In genomic region chr13:95677564-95678386, GRCh38 we compare ENCODE assay signal across 8 cellular contexts. TPM values are rescaled to one million over a fixed set of nuclear protein-coding genes. Genes with fewer than 3 reads are reported as not detected.
DNase-seq lines count a peak whose midpoint lies in the region; ATAC-seq and TF ChIP-seq lines count a peak whose summit lies in the region.

No MANE protein-coding gene starts in this region.

- H3K4me1 ChIP-seq in prostate gland (replicated peaks) = no peaks in the 10 kb centered on the region

- H3K27me3 Mint-ChIP-seq in activated CD8-positive, alpha-beta T cell treated with anti-CD3 and anti-CD28 coated beads for 36 hours = no peaks in the 10 kb centered on the region
- H3K27me3 Mint-ChIP-seq in glutamatergic neuron (ENCODE audit: unreplicated experiment) = peaks cover 2% of the 10 kb centered on the region

- no peaks in the 10 kb centered on the region for H3K27me3 ChIP-seq in prostate gland (replicated peaks; ENCODE audit: insufficient read depth)

- H3K27ac ChIP-seq in prostate gland = peak overlapping the region; percentile 92 to 94

- H3K4me3 ChIP-seq in prostate gland = peak overlapping the region; percentile 62 to 89

- no peaks in the 10 kb centered on the region for H3K36me3 ChIP-seq in prostate gland

- TF ChIP-seq POLR2A in prostate gland (IDR thresholded peaks at IDR 0.05) = no peak

- under 1% methylated on average over 31 of the region's 31 CpGs for WGBS in prostate gland

- intact Hi-C loops in activated CD8-positive, alpha-beta T cell treated with anti-CD3 and anti-CD28 coated beads for 36 hours (cut with micrococcal nuclease) = no loop called here
- intact Hi-C loops in prostate gland (cut with DNase I) = no loop called here

- H3K36me3 Mint-ChIP-seq in activated CD8-positive, alpha-beta T cell treated with anti-CD3 and anti-CD28 coated beads for 36 hours (ENCODE audit: low read depth) = peaks cover 26% of the 10 kb centered on the region
- H3K36me3 Mint-ChIP-seq in glutamatergic neuron (ENCODE audit: unreplicated experiment) = no peaks in the 10 kb centered on the region

- peak; percentile 22 for ATAC-seq in HG03354 (IDR thresholded peaks at IDR 0.05; ENCODE audit: poor library complexity, severe bottlenecking, unreplicated experiment)
- peak; percentile 1 for ATAC-seq in activated CD8-positive, alpha-beta T cell treated with anti-CD3 and anti-CD28 coated beads for 36 hours
- no peak for ATAC-seq in left lobe of liver

- no peaks in the 10 kb centered on the region for H3K9me3 ChIP-seq in prostate gland

- TF ChIP-seq CTCF in activated CD8-positive, alpha-beta T cell treated with anti-CD3 and anti-CD28 coated beads for 36 hours (IDR thresholded peaks at IDR 0.05) = no peak
- TF ChIP-seq CTCF in glutamatergic neuron (IDR thresholded peaks at IDR 0.05; ENCODE audit: partially characterized antibody, unreplicated experiment) (no peak), prostate gland (IDR thresholded peaks at IDR 0.05) (no peak)

- peaks cover 50% of the 10 kb centered on the region for H3K4me1 Mint-ChIP-seq in activated CD8-positive, alpha-beta T cell treated with anti-CD3 and anti-CD28 coated beads for 36 hours (ENCODE audit: low read depth)
- H3K4me1 Mint-ChIP-seq in glutamatergic neuron (ENCODE audit: low read depth, unreplicated experiment) = peaks cover 4% of the 10 kb centered on the region

- POLR2A ChIA-PET in activated CD8-positive, alpha-beta T cell treated with anti-CD3 and anti-CD28 coated beads for 36 hours (lab: Charles Lee) = interaction anchor here (1.0 kb wide), 1 partner anchor 16 kb away, joined by 3 read pairs; no protein-coding TSS in a partner anchor

- peak overlapping the region; percentile 84 for H3K27ac Mint-ChIP-seq in activated CD8-positive, alpha-beta T cell treated with anti-CD3 and anti-CD28 coated beads for 36 hours
- peak overlapping the region; percentile 44 for H3K27ac Mint-ChIP-seq in glutamatergic neuron (ENCODE audit: unreplicated experiment)

- peak overlapping the region; percentile 92 for H3K4me3 Mint-ChIP-seq in activated CD8-positive, alpha-beta T cell treated with anti-CD3 and anti-CD28 coated beads for 36 hours
- H3K4me3 Mint-ChIP-seq in glutamatergic neuron (ENCODE audit: unreplicated experiment) = peak overlapping the region; percentile 90

- CTCF ChIA-PET in activated CD8-positive, alpha-beta T cell treated with anti-CD3 and anti-CD28 coated beads for 36 hours (lab: Charles Lee) = no interaction called here

- H3K9me3 Mint-ChIP-seq in activated CD8-positive, alpha-beta T cell treated with anti-CD3 and anti-CD28 coated beads for 36 hours = peaks cover 8% of the 10 kb centered on the region
- H3K9me3 Mint-ChIP-seq in glutamatergic neuron (ENCODE audit: unreplicated experiment) = no peaks in the 10 kb centered on the region

- DNase-seq in DMS79 treated with DMSO at 0.1 percent for 48 hours (lab: John Stamatoyannopoulos, UW) (peak; percentile 21), glutamatergic neuron (no peak), prostate gland (ENCODE audit: low spot score) (peak; percentile 8), NCI-H1694 (lab: John Stamatoyannopoulos, UW) (no peak), NCI-H2081 (lab: John Stamatoyannopoulos, UW) (no peak), left lobe of liver (ENCODE audit: low spot score) (no peak)
- DNase-seq in activated CD8-positive, alpha-beta T cell treated with anti-CD3 and anti-CD28 coated beads for 36 hours = peak; percentile 35

RNA-seq across cellular contexts. Expression of gene DNAJC3, which starts 0.8 kb away (rescaled TPM):
- total RNA-seq in activated CD8-positive, alpha-beta T cell treated with anti-CD3 and anti-CD28 coated beads for 36 hours = 10 to 100 TPM; 15.9 to 16.8 TPM
- total RNA-seq in glutamatergic neuron (ENCODE audit: unreplicated experiment) (9.5 TPM), prostate gland (100 to 1,000 TPM in 1 of 2 donors, 10 to 100 TPM in 1; 44.7 to 106 TPM), left lobe of liver (50.7 TPM)

RNA-seq across cellular contexts. Expression of gene DZIP1, which starts 33.3 kb away (rescaled TPM):
- total RNA-seq in activated CD8-positive, alpha-beta T cell treated with anti-CD3 and anti-CD28 coated beads for 36 hours = under 1 TPM; 0.54 to 0.85 TPM
- total RNA-seq in glutamatergic neuron (ENCODE audit: unreplicated experiment) (18.1 TPM), prostate gland (10 to 100 TPM in 1 of 2 donors, 1 to 10 TPM in 1; 6.4 to 19.0 TPM), left lobe of liver (1.2 TPM)

Comparison
In these comparisons a context has a peak if more than half of its experiments do, and no peak if none do; other contexts are left out.
1. DNase-seq: peak in DMS79 treated with DMSO at 0.1 percent for 48 hours (single experiment), activated CD8-positive, alpha-beta T cell treated with anti-CD3 and anti-CD28 coated beads for 36 hours (single experiment) and prostate gland (single experiment); none in glutamatergic neuron (single experiment), NCI-H1694 (single experiment), NCI-H2081 (0 of 2) and left lobe of liver (single experiment).